In genomic region chr20:25310921-25311728, GRCh38 we compare ENCODE assay signal across 8 cellular contexts.
A peak's percentile ranks its signal among the peaks of the same experiment; 100 is the strongest.
DNase-seq lines count a peak whose midpoint lies in the region; ATAC-seq and TF ChIP-seq lines count a peak whose summit lies in the region.

No MANE protein-coding gene starts in this region.

- no peaks in the 10 kb centered on the region for H3K27me3 Mint-ChIP-seq in T-helper 17 cell

- H3K36me3 ChIP-seq in gastroesophageal sphincter (peaks cover 0 to 53% of the 10 kb centered on the region in 2 donors), skeletal muscle tissue (ENCODE audit: control insufficient read depth in 3 of 3, insufficient read depth in 3 of 3, low read length in 3 of 3) (peaks cover 0 to 3% (median 0%) of the 10 kb centered on the region in 3 donors)

- no peak for TF ChIP-seq EP300 in gastroesophageal sphincter (IDR thresholded peaks at IDR 0.05)

- peaks cover 2% of the 10 kb centered on the region for H3K36me3 Mint-ChIP-seq in T-helper 17 cell (ENCODE audit: low read depth)

- no peak for DNase-seq in GM12864 (ENCODE audit: low read depth)
- no peak for DNase-seq in T-helper 17 cell
- no peak for DNase-seq in DMS153 treated with DMSO at 0.1 percent for 48 hours (lab: John Stamatoyannopoulos, UW; ENCODE audit: unreplicated experiment)
- DNase-seq in retina: no peak
- DNase-seq in activated gamma-delta T cell (lab: John Stamatoyannopoulos, UW): no peak

- no peak for ATAC-seq in T-helper 17 cell
- ATAC-seq in gastroesophageal sphincter: no peak
- no peak for ATAC-seq in GM21786 (IDR thresholded peaks at IDR 0.05; ENCODE audit: unreplicated experiment)

- H3K27me3 ChIP-seq in gastroesophageal sphincter: no peaks in the 10 kb centered on the region
- no peaks in the 10 kb centered on the region for H3K27me3 ChIP-seq in skeletal muscle tissue (ENCODE audit: control insufficient read depth in 3 of 3, insufficient read depth in 3 of 3, low read length in 3 of 3)

- H3K4me1 ChIP-seq in gastroesophageal sphincter (peaks cover 0 to 31% (median 18%) of the 10 kb centered on the region in 3 donors), skeletal muscle tissue (ENCODE audit: control insufficient read depth in 3 of 3, insufficient read depth in 3 of 3, low read length in 3 of 3) (peaks cover 18 to 25% (median 25%) of the 10 kb centered on the region in 3 donors)

- peak overlapping the region; percentile 97 for H3K27ac Mint-ChIP-seq in T-helper 17 cell

- peak overlapping the region in 2 of 3 donors; percentile 69 to 71 for H3K9ac ChIP-seq in skeletal muscle tissue (ENCODE audit: low read depth in 1 of 3, low read length in 3 of 3)

- no peak for TF ChIP-seq POLR2A in gastroesophageal sphincter (IDR thresholded peaks at IDR 0.05)

- H3K4me3 ChIP-seq in GM12864 (ENCODE audit: low read depth, low read length): peak overlapping the region; percentile 22; the same call in 1 of the 2 replicates
- peak overlapping the region in 1 of 2 donors; percentile 11 for H3K4me3 ChIP-seq in gastroesophageal sphincter
- H3K4me3 ChIP-seq in skeletal muscle tissue (ENCODE audit: low read length in 3 of 3): peak overlapping the region; percentile 17 to 74 (median 63)

- no peak for TF ChIP-seq CTCF in GM12864 (IDR thresholded peaks at IDR 0.05; ENCODE audit: low read depth, low read length, missing control alignments)
- TF ChIP-seq CTCF in gastroesophageal sphincter (IDR thresholded peaks at IDR 0.05): no peak

- H3K27ac ChIP-seq in gastroesophageal sphincter: peak overlapping the region in 3 of 4 donors; percentile 71 to 76 (median 76)
- peak overlapping the region; percentile 83 for H3K27ac ChIP-seq in skeletal muscle tissue (ENCODE audit: low read depth, low read length)

- H3K4me1 Mint-ChIP-seq in T-helper 17 cell: peaks cover 15% of the 10 kb centered on the region

- WGBS in gastroesophageal sphincter (ENCODE audit: low coverage in 1 of 2), 2 donors: 35 to 71% methylated on average over 3 to 5 of the region's 6 CpGs

- H3K9me3 ChIP-seq in T-helper 17 cell (ENCODE audit: control insufficient read depth, low read length, poor library complexity, severe bottlenecking) (no peaks in the 10 kb centered on the region), gastroesophageal sphincter (no peaks in the 10 kb centered on the region), skeletal muscle tissue (ENCODE audit: control insufficient read depth in 3 of 3, low read length in 3 of 3) (no peaks in the 10 kb centered on the region)

- peak overlapping the region; percentile 96 for H3K4me3 Mint-ChIP-seq in T-helper 17 cell
